Comparison of ENCODE assay signal across 2 cellular contexts in genomic region chr12:101763246-101763931, GRCh38.
TF ChIP-seq lines count a peak whose summit lies in the region.

No MANE protein-coding gene starts in this region.

TF ChIP-seq in WTC11, 78 proteins besides CTCF, POLR2A, EP300 and RAD21 (continued from another document):
- TF ChIP-seq ARID4B (CRISPR knock-in tag; IDR thresholded peaks at IDR 0.05; ENCODE audit: borderline replicate concordance) (no peak), ZNF138 (CRISPR knock-in tag; conservative IDR thresholded peaks at IDR 0.05) (no peak), ERG (CRISPR knock-in tag; IDR thresholded peaks at IDR 0.05) (no peak), MXD4 (CRISPR knock-in tag; IDR thresholded peaks at IDR 0.05; ENCODE audit: borderline replicate concordance) (no peak), FOXP4 (CRISPR knock-in tag; IDR thresholded peaks at IDR 0.05) (no peak), HMGXB4 (CRISPR knock-in tag; IDR thresholded peaks at IDR 0.05) (no peak), E2F5 (CRISPR knock-in tag; IDR thresholded peaks at IDR 0.05) (no peak), ESRRA (CRISPR knock-in tag; IDR thresholded peaks at IDR 0.05; ENCODE audit: borderline replicate concordance) (no peak), ZNF416 (CRISPR knock-in tag; IDR thresholded peaks at IDR 0.05) (no peak), E2F1 (CRISPR knock-in tag; IDR thresholded peaks at IDR 0.05) (no peak), ZNF219 (CRISPR knock-in tag; IDR thresholded peaks at IDR 0.05; ENCODE audit: borderline replicate concordance) (no peak), NR3C1 (CRISPR knock-in tag; conservative IDR thresholded peaks at IDR 0.05; ENCODE audit: low read depth) (no peak), NR1H2 (CRISPR knock-in tag; IDR thresholded peaks at IDR 0.05) (no peak)

TF ChIP-seq in HepG2, 621 proteins besides CTCF, POLR2A, EP300 and RAD21 (continued from another document):
- no peak for TF ChIP-seq NBN (conservative IDR thresholded peaks at IDR 0.05)
- TF ChIP-seq DMTF1 (CRISPR knock-in tag; IDR thresholded peaks at IDR 0.05) = no peak
- no peak for TF ChIP-seq FOXC1 (CRISPR knock-in tag; IDR thresholded peaks at IDR 0.05; ENCODE audit: borderline replicate concordance)
- TF ChIP-seq ZNF598 (CRISPR knock-in tag; IDR thresholded peaks at IDR 0.05; ENCODE audit: borderline replicate concordance) = no peak
- TF ChIP-seq ZNF260 (CRISPR knock-in tag; IDR thresholded peaks at IDR 0.05; ENCODE audit: borderline replicate concordance, low read depth) = no peak
- TF ChIP-seq TAF1 (CRISPR knock-in tag; IDR thresholded peaks at IDR 0.05) = no peak
